ENCODE assay signal across 16 cellular contexts in the genomic region with DNA sequence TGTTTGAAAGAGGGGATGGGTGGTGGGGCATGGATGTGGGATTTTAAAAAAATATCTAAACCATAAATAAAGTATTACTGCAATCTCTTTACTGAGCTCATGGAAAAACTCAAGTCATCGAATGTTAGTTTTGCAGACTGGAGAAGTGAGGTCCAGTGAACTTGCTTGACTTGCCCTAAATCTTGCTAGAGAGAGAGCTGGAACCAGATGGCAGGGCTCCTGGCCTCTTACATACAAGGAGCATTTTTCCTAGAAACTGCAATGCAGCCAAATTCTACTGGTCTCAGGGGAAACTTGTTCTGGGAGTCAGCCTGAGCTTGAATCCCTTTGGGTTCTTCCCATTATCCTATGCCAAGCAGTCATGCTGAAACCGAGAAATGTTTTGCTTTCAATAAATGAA. TPM values are rescaled to one million over a fixed set of nuclear protein-coding genes. Genes with fewer than 3 reads are reported as not detected.
DNase-seq lines count a peak whose midpoint lies in the region; ATAC-seq, FAIRE-seq and TF ChIP-seq lines count a peak whose summit lies in the region.
"Had no signal": no experiment of that assay in that cellular context is flagged by ENCODE, and none has a peak within 500 bp of the region (broad histone marks: within the 10 kb centered on the region; RNA-seq: fewer than 3 reads in every experiment).

No MANE protein-coding gene starts in this region.

- no peaks in the 10 kb centered on the region for H3K36me3 Mint-ChIP-seq in endodermal cell (ENCODE audit: low read depth)
- no peaks in the 10 kb centered on the region for H3K36me3 Mint-ChIP-seq in activated naive CD4-positive, alpha-beta T cell treated with anti-CD3 and anti-CD28 coated beads, Interleukin-2, amount 10 ng/mL, durations not matched to agents 7 days and 5 days
- H3K36me3 Mint-ChIP-seq: stimulated activated naive B cell treated with anti-CD40 and anti-IgM and Interleukin-4, amounts not matched to agents 10 μg/mL and 1 μg/mL and 100 μg/mL, for 72 hours had no signal

- H3K4me3 ChIP-seq in endodermal cell (ENCODE audit: low read length) = no peak overlapping the region
- H3K4me3 ChIP-seq in kidney (ENCODE audit: low read length in 2 of 2) = no peak overlapping the region
- H3K4me3 ChIP-seq in testis = no peak overlapping the region
- H3K4me3 ChIP-seq: pancreas had no signal

- no peaks in the 10 kb centered on the region for H3K36me3 ChIP-seq in endodermal cell (ENCODE audit: control insufficient read depth, insufficient read depth, low read length)
- H3K36me3 ChIP-seq in kidney (ENCODE audit: control insufficient read depth in 1 of 2, insufficient read depth in 2 of 2, low read length in 2 of 2) = no peaks in the 10 kb centered on the region
- no peaks in the 10 kb centered on the region for H3K36me3 ChIP-seq in testis (ENCODE audit: low read depth, missing control alignments)
- H3K36me3 ChIP-seq: BE2C, pancreas had no signal

- FAIRE-seq in kidney (lab: Jason Lieb, UNC) = no peak
- FAIRE-seq: colon, pancreas had no signal

- H3K9ac ChIP-seq in endodermal cell (ENCODE audit: extremely low read depth, low read length, poor library complexity, severe bottlenecking) = no peak overlapping the region
- no peak overlapping the region for H3K9ac ChIP-seq in kidney (ENCODE audit: low read length in 2 of 2)

- intact Hi-C loops in kidney (cut with DNase I) (no loop called here), testis (cut with DNase I; ENCODE audit: low total_unique reads) (no loop called here)

- no peaks in the 10 kb centered on the region for H3K4me1 ChIP-seq in endodermal cell (ENCODE audit: control insufficient read depth, insufficient read depth, low read length)
- peaks cover 0 to 9% of the 10 kb centered on the region in 2 donors for H3K4me1 ChIP-seq in kidney (ENCODE audit: control insufficient read depth in 1 of 2, insufficient read depth in 1 of 2, low read depth in 1 of 2, low read length in 2 of 2)
- peaks cover 6% of the 10 kb centered on the region for H3K4me1 ChIP-seq in testis

- no peak for TF ChIP-seq POLR2A in testis (IDR thresholded peaks at IDR 0.05)

- WGBS in endodermal cell (ENCODE audit: insufficient coverage in 1 of 2, insufficient read length in 1 of 2), 2 experiments = 96% methylated on average over 2 of the region's 2 CpGs; no CpG with 5 or more reads in 1 of the 2 experiments
- WGBS in testis, 2 donors = 45 to 51% methylated on average over 2 of the region's 2 CpGs

- CTCF ChIA-PET in activated naive CD4-positive, alpha-beta T cell treated with anti-CD3 and anti-CD28 coated beads, Interleukin-2, amount 10 ng/mL, durations not matched to agents 7 days and 5 days (lab: Charles Lee) = no interaction called here

- H3K9me3 ChIP-seq in endodermal cell (ENCODE audit: control insufficient read depth, low read length) = no peaks in the 10 kb centered on the region
- no peaks in the 10 kb centered on the region for H3K9me3 ChIP-seq in kidney (ENCODE audit: control insufficient read depth in 1 of 2, low read length in 2 of 2)
- no peaks in the 10 kb centered on the region for H3K9me3 ChIP-seq in testis
- H3K9me3 ChIP-seq: BE2C, pancreas had no signal

- ATAC-seq in GM19351 (IDR thresholded peaks at IDR 0.05; ENCODE audit: unreplicated experiment) = no peak
- ATAC-seq in GM21528 (IDR thresholded peaks at IDR 0.05; ENCODE audit: low FRiP score, unreplicated experiment) = no peak
- ATAC-seq: left lobe of liver; pancreas; stimulated activated naive B cell treated with anti-CD40 and anti-IgM and Interleukin-4, amounts not matched to agents 10 μg/mL and 1 μg/mL and 100 μg/mL, for 72 hours had no signal

- no peak overlapping the region for H3K4me3 Mint-ChIP-seq in endodermal cell
- H3K4me3 Mint-ChIP-seq in activated naive CD4-positive, alpha-beta T cell treated with anti-CD3 and anti-CD28 coated beads, Interleukin-2, amount 10 ng/mL, durations not matched to agents 7 days and 5 days = no peak overlapping the region
- H3K4me3 Mint-ChIP-seq: stimulated activated naive B cell treated with anti-CD40 and anti-IgM and Interleukin-4, amounts not matched to agents 10 μg/mL and 1 μg/mL and 100 μg/mL, for 72 hours had no signal

- H3K27ac ChIP-seq in endodermal cell (ENCODE audit: low read depth, low read length) = no peak overlapping the region
- peak overlapping the region; percentile 43 to 72 for H3K27ac ChIP-seq in kidney (ENCODE audit: low read depth in 2 of 2, low read length in 2 of 2)
- no peak overlapping the region for H3K27ac ChIP-seq in testis
- H3K27ac ChIP-seq: pancreas had no signal

- H3K27me3 ChIP-seq in endodermal cell (ENCODE audit: control insufficient read depth, insufficient read depth, low read length, poor library complexity, severe bottlenecking) (peaks cover 58% of the 10 kb centered on the region), testis (no peaks in the 10 kb centered on the region)
- H3K27me3 ChIP-seq: BE2C, pancreas had no signal

- H3K4me1 Mint-ChIP-seq in endodermal cell = peaks cover 3% of the 10 kb centered on the region
- H3K4me1 Mint-ChIP-seq in activated naive CD4-positive, alpha-beta T cell treated with anti-CD3 and anti-CD28 coated beads, Interleukin-2, amount 10 ng/mL, durations not matched to agents 7 days and 5 days = no peaks in the 10 kb centered on the region
- H3K4me1 Mint-ChIP-seq: stimulated activated naive B cell treated with anti-CD40 and anti-IgM and Interleukin-4, amounts not matched to agents 10 μg/mL and 1 μg/mL and 100 μg/mL, for 72 hours had no signal

- DNase-seq in EH (ENCODE audit: low read depth) (peak; percentile 51), endodermal cell (peak; percentile 1), kidney (no peak), testis (peak; percentile 43), COLO668 (lab: John Stamatoyannopoulos, UW; ENCODE audit: unreplicated experiment) (no peak)
- DNase-seq in activated naive CD4-positive, alpha-beta T cell treated with anti-CD3 and anti-CD28 coated beads, Interleukin-2, amount 10 ng/mL, durations not matched to agents 7 days and 5 days = no peak
- DNase-seq: BE2C; H7; stimulated activated naive B cell treated with anti-CD40 and anti-IgM and Interleukin-4, amounts not matched to agents 10 μg/mL and 1 μg/mL and 100 μg/mL, for 72 hours; T-helper 2 cell had no signal

- no peak overlapping the region for H3K27ac Mint-ChIP-seq in endodermal cell
- H3K27ac Mint-ChIP-seq in activated naive CD4-positive, alpha-beta T cell treated with anti-CD3 and anti-CD28 coated beads, Interleukin-2, amount 10 ng/mL, durations not matched to agents 7 days and 5 days = no peak overlapping the region
- H3K27ac Mint-ChIP-seq: activated T-helper 2 cell treated with anti-CD3 and anti-CD28 coated beads, Interferon-gamma antibody, Interleukin-2, Interleukin-4, amounts not matched to agents 10 μg/mL and 5 μg/mL and 100 μg/mL, durations not matched to agents 14 hours and 24 hours and 36 hours; stimulated activated naive B cell treated with anti-CD40 and anti-IgM and Interleukin-4, amounts not matched to agents 10 μg/mL and 1 μg/mL and 100 μg/mL, for 72 hours had no signal

- H3K9me3 Mint-ChIP-seq in endodermal cell = no peaks in the 10 kb centered on the region
- no peaks in the 10 kb centered on the region for H3K9me3 Mint-ChIP-seq in activated naive CD4-positive, alpha-beta T cell treated with anti-CD3 and anti-CD28 coated beads, Interleukin-2, amount 10 ng/mL, durations not matched to agents 7 days and 5 days
- H3K9me3 Mint-ChIP-seq: activated T-helper 2 cell treated with anti-CD3 and anti-CD28 coated beads, Interferon-gamma antibody, Interleukin-2, Interleukin-4, amounts not matched to agents 10 μg/mL and 5 μg/mL and 100 μg/mL, durations not matched to agents 14 hours and 24 hours and 36 hours; stimulated activated naive B cell treated with anti-CD40 and anti-IgM and Interleukin-4, amounts not matched to agents 10 μg/mL and 1 μg/mL and 100 μg/mL, for 72 hours had no signal

- peaks cover 74% of the 10 kb centered on the region for H3K27me3 Mint-ChIP-seq in endodermal cell (ENCODE audit: insufficient read depth)
- peaks cover 58% of the 10 kb centered on the region for H3K27me3 Mint-ChIP-seq in activated naive CD4-positive, alpha-beta T cell treated with anti-CD3 and anti-CD28 coated beads, Interleukin-2, amount 10 ng/mL, durations not matched to agents 7 days and 5 days

- TF ChIP-seq CTCF in endodermal cell (conservative IDR thresholded peaks at IDR 0.05) = no peak
- no peak for TF ChIP-seq CTCF in kidney (IDR thresholded peaks at IDR 0.05; ENCODE audit: borderline replicate concordance, extremely low read depth, insufficient read depth)
- no peak for TF ChIP-seq CTCF in testis (IDR thresholded peaks at IDR 0.05)

RNA-seq across cellular contexts. Expression of a gene that starts 2.9 kb away (rescaled TPM):
- total RNA-seq in endodermal cell (1 to 10 TPM; 2.8 to 4.9 TPM), kidney (78.5 TPM), testis (10 to 100 TPM in 1 of 2 donors, 1 to 10 TPM in 1; 9.0 to 15.4 TPM)
- 40.8 TPM for polyA plus RNA-seq in endodermal cell (2013, experiment 1 of 2)
- polyA plus RNA-seq in endodermal cell (2013, experiment 2 of 2) = 59.6 TPM
- polyA plus RNA-seq in kidney (ENCODE audit: insufficient read depth, low read depth, low replicate concordance) (36.4 TPM), testis (ENCODE audit: insufficient read depth, low read depth, low replicate concordance) (77.2 TPM)
- total RNA-seq: activated T-helper 2 cell treated with anti-CD3 and anti-CD28 coated beads, Interferon-gamma antibody, Interleukin-2, Interleukin-4, amounts not matched to agents 10 μg/mL and 5 μg/mL and 100 μg/mL, durations not matched to agents 14 hours and 24 hours and 36 hours had no signal

Comparison
In these comparisons a context has a peak if more than half of its experiments do, and no peak if none do; other contexts are left out.
1. DNase-seq: peak in EH (single experiment), endodermal cell (single experiment) and testis (single experiment); none in kidney (single experiment), COLO668 (single experiment) and activated naive CD4-positive, alpha-beta T cell treated with anti-CD3 and anti-CD28 coated beads, Interleukin-2, amount 10 ng/mL, durations not matched to agents 7 days and 5 days (single experiment).
2. H3K27ac ChIP-seq: peak in kidney (2 of 2); none in endodermal cell (single experiment) and testis (0 of 2).